Comparison of ENCODE assay signal across 8 cellular contexts in the genomic region with DNA sequence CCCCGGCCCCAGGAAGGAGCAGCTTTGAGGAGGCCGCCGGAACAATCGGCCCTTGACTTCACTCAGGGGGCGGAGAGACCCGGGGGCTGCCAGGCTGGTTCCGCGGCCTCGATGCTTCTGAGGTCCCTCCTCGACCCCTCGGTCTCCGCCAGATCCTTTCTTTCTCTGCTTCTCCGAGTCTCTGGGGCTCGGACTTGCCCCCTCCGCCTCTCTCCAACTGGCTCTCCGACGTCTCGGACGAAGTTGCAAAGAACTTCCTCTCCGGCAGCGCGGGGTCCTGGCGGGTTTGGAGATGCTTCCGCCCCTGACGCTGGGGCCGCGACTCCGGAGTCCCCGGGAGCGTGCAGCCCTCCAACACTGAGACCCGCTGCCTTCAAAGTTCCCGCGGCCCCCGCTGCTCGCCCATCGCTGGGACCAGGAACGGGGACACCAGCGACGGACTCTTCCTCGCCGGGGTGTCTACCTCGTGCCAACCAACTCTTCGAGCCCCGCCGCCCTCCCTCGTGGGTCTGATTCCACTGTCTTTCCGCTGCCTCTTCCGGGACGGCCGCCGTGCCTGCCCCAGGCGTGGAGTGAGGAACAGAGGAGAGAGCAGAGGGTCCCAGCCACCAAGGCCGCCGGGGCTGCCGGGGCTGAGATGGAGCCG. TPM values are rescaled to one million over a fixed set of nuclear protein-coding genes. Genes with fewer than 3 reads are reported as not detected.
A peak's percentile ranks its signal among the peaks of the same experiment; 100 is the strongest.
DNase-seq lines count a peak whose midpoint lies in the region; ATAC-seq and TF ChIP-seq lines count a peak whose summit lies in the region.

No MANE protein-coding gene starts in this region.

- intact Hi-C loops in OCI-LY7 (cut with micrococcal nuclease; ENCODE audit: unreplicated experiment) = no loop called here

- peaks cover 0 to 5% (median 0%) of the 10 kb centered on the region in 6 donors for H3K9me3 Mint-ChIP-seq in immature natural killer cell

- H3K4me2 ChIP-seq in OCI-LY7 (ENCODE audit: low read length) = peak overlapping the region; percentile 98

- peak overlapping the region; percentile 39 for H3K27ac ChIP-seq in 22Rv1
- H3K27ac ChIP-seq in OCI-LY7 (ENCODE audit: low read depth, low read length, poor library complexity, severe bottlenecking) = no peak overlapping the region

- TF ChIP-seq CTCF in 22Rv1 (IDR thresholded peaks at IDR 0.05) (no peak), OCI-LY7 (conservative IDR thresholded peaks at IDR 0.05; ENCODE audit: low read length) (no peak)

- no peak overlapping the region for H3K27ac Mint-ChIP-seq in immature natural killer cell

- peaks cover 0 to 7% (median 0%) of the 10 kb centered on the region in 3 donors for H3K36me3 Mint-ChIP-seq in immature natural killer cell

- no peaks in the 10 kb centered on the region for H3K9me2 ChIP-seq in OCI-LY7 (ENCODE audit: insufficient read depth, low read length)

- H3K4me3 Mint-ChIP-seq in immature natural killer cell = peak overlapping the region in 4 of 5 donors; percentile 27 to 60 (median 42)

- ATAC-seq in GM18867 (IDR thresholded peaks at IDR 0.05; ENCODE audit: unreplicated experiment) (peak; percentile 0), GM21786 (IDR thresholded peaks at IDR 0.05; ENCODE audit: unreplicated experiment) (no peak)

- H4K20me1 ChIP-seq in OCI-LY7 (ENCODE audit: insufficient read depth, low read length) = peaks cover 48% of the 10 kb centered on the region

- CTCF ChIA-PET in OCI-LY7 (lab: Charles Lee; ENCODE audit: unreplicated experiment) = interaction anchor here (0.6 kb wide), 6 partner anchors 9 to 270 kb away, joined by 3 to 16 read pairs (median 4); no protein-coding TSS in a partner anchor

- peaks cover 85% of the 10 kb centered on the region for H3K4me1 ChIP-seq in OCI-LY7 (ENCODE audit: insufficient read depth, low read length, poor library complexity, severe bottlenecking)

- POLR2A ChIA-PET in OCI-LY7 (lab: Charles Lee) = interaction anchor here (0.5 to 1.1 kb wide), 9 partner anchors 10 to 172 kb away, joined by 3 to 8 read pairs (median 3); no protein-coding TSS in a partner anchor

- H3K4me1 Mint-ChIP-seq in immature natural killer cell = peaks cover 16 to 33% of the 10 kb centered on the region in 2 donors

- no peak overlapping the region for H2AFZ ChIP-seq in OCI-LY7 (ENCODE audit: low read length)

- peaks cover 97% of the 10 kb centered on the region for H3K79me2 ChIP-seq in OCI-LY7 (ENCODE audit: insufficient read depth, low read depth, low read length)

- DNase-seq in OCI-LY7 (ENCODE audit: low spot score) (peak; percentile 41), immature natural killer cell (no peak), nucleus accumbens (lab: John Stamatoyannopoulos, UW) (no peak), anterior cingulate cortex (lab: John Stamatoyannopoulos, UW) (no peak), DMS114 treated with DMSO at 0.1 percent for 48 hours (lab: John Stamatoyannopoulos, UW; ENCODE audit: unreplicated experiment) (no peak)

- BruUV-seq in OCI-LY7 (replicated peaks; lab: Mats Ljungman, UMichigan) = no TSS peak

- H3K9me3 ChIP-seq in OCI-LY7 (ENCODE audit: low read length) = no peaks in the 10 kb centered on the region

- peaks cover 43 to 56% (median 49%) of the 10 kb centered on the region in 3 donors for H3K27me3 Mint-ChIP-seq in immature natural killer cell (ENCODE audit: low read depth in 3 of 3)

- H3K4me3 ChIP-seq in OCI-LY7 (ENCODE audit: low read depth, low read length, poor library complexity, severe bottlenecking) = peak overlapping the region; percentile 88

- peaks cover 70% of the 10 kb centered on the region for H3K36me3 ChIP-seq in OCI-LY7 (ENCODE audit: insufficient read depth, low read length)

RNA-seq across cellular contexts. Expression of a gene that starts 7.0 kb away (rescaled TPM):
- total RNA-seq in OCI-LY7 (2014; rRNA removed; shearing (Covaris generic)) = 50.4 and 62.5 TPM in 2 replicates
- 141 and 148 TPM in 2 replicates for total RNA-seq in OCI-LY7 (2022)
- under 1 TPM in 1 of 3 donors, not detected in 2; 0.03 TPM for polyA plus RNA-seq in immature natural killer cell
